ENCODE assay signal across 1 cellular context in genomic region chr12:87756721-87757120, GRCh38.
TF ChIP-seq lines count a peak whose summit lies in the region.

No MANE protein-coding gene starts in this region.

TF ChIP-seq in Ishikawa, 13 proteins besides CTCF, POLR2A, EP300 and RAD21 (continued from another document):
- TF ChIP-seq REST (IDR thresholded peaks at IDR 0.05; ENCODE audit: low read depth) (no peak), CEBPB (IDR thresholded peaks at IDR 0.05) (peak; percentile 50; the same call in 1 of the 2 replicates), ZBTB7A (IDR thresholded peaks at IDR 0.05; ENCODE audit: low read depth) (no peak)
